In genomic region chr6:162882817-162883481, GRCh38 we compare ENCODE assay signal across 15 cellular contexts.
DNase-seq lines count a peak whose midpoint lies in the region; ATAC-seq and TF ChIP-seq lines count a peak whose summit lies in the region.
"Had no signal": no experiment of that assay in that cellular context is flagged by ENCODE, and none has a peak within 500 bp of the region (broad histone marks: within the 10 kb centered on the region; RNA-seq: fewer than 3 reads in every experiment).

No MANE protein-coding gene starts in this region.

- H3K9me3 ChIP-seq in HAP-1 (no peaks in the 10 kb centered on the region), liver (ENCODE audit: control insufficient read depth in 4 of 4, low read length in 3 of 4) (no peaks in the 10 kb centered on the region)
- H3K9me3 ChIP-seq: A549 had no signal

- in situ Hi-C loops in HAP-1 (cut with MboI; ENCODE audit: low sequenced_read_pairs), result no loop called here

- H3K4me1 Mint-ChIP-seq in stimulated activated effector memory CD8-positive, alpha-beta T cell treated with anti-CD3 and anti-CD28 coated beads, Interleukin-12 subunit alpha, Interleukin-12 subunit beta, amount 100 ng/mL, for 72 hours, result no peaks in the 10 kb centered on the region
- H3K4me1 Mint-ChIP-seq: CD14-positive monocyte, IgD-negative memory B cell had no signal

- no peaks in the 10 kb centered on the region for H3K9me3 Mint-ChIP-seq in stimulated activated effector memory CD8-positive, alpha-beta T cell treated with anti-CD3 and anti-CD28 coated beads, Interleukin-12 subunit alpha, Interleukin-12 subunit beta, amount 100 ng/mL, for 72 hours
- H3K9me3 Mint-ChIP-seq: CD8-positive, alpha-beta T cell; IgD-negative memory B cell had no signal

- H3K36me3 ChIP-seq in HAP-1 (replicated peaks) (no peaks in the 10 kb centered on the region), liver (ENCODE audit: control insufficient read depth in 4 of 4, insufficient read depth in 3 of 4, low read depth in 1 of 4, low read length in 3 of 4) (no peaks in the 10 kb centered on the region)

- H3K27ac ChIP-seq in liver (ENCODE audit: low read depth in 1 of 2, low read length in 2 of 2), result no peak overlapping the region
- H3K27ac ChIP-seq: A549 had no signal

- H3K27ac Mint-ChIP-seq in stimulated activated effector memory CD8-positive, alpha-beta T cell treated with anti-CD3 and anti-CD28 coated beads, Interleukin-12 subunit alpha, Interleukin-12 subunit beta, amount 100 ng/mL, for 72 hours, result no peak overlapping the region
- H3K27ac Mint-ChIP-seq: CD14-positive monocyte; CD8-positive, alpha-beta T cell; IgD-negative memory B cell had no signal

- 57% methylated on average over 7 of the region's 7 CpGs for WGBS in liver

- no peaks in the 10 kb centered on the region for H3K27me3 ChIP-seq in HAP-1 (ENCODE audit: low read depth)
- H3K27me3 ChIP-seq in liver (ENCODE audit: control insufficient read depth in 4 of 4, insufficient read depth in 4 of 4, low read length in 3 of 4), result no peaks in the 10 kb centered on the region

- no peak for TF ChIP-seq CTCF in epithelial cell of esophagus (IDR thresholded peaks at IDR 0.05; ENCODE audit: insufficient read depth, low read depth, low read length, missing control alignments)
- TF ChIP-seq CTCF in liver (IDR thresholded peaks at IDR 0.05; ENCODE audit: low read depth, low read length, missing input control), result no peak

- no peak for TF ChIP-seq RAD21 in liver (IDR thresholded peaks at IDR 0.05)

- no peak overlapping the region for H3K9ac ChIP-seq in liver (ENCODE audit: low read depth in 1 of 2, low read length in 2 of 2)

- H3K36me3 Mint-ChIP-seq in stimulated activated effector memory CD8-positive, alpha-beta T cell treated with anti-CD3 and anti-CD28 coated beads, Interleukin-12 subunit alpha, Interleukin-12 subunit beta, amount 100 ng/mL, for 72 hours, result no peaks in the 10 kb centered on the region
- H3K36me3 Mint-ChIP-seq: CD14-positive monocyte; CD8-positive, alpha-beta T cell; IgD-negative memory B cell had no signal

- H3K4me3 Mint-ChIP-seq in stimulated activated effector memory CD8-positive, alpha-beta T cell treated with anti-CD3 and anti-CD28 coated beads, Interleukin-12 subunit alpha, Interleukin-12 subunit beta, amount 100 ng/mL, for 72 hours, result no peak overlapping the region
- H3K4me3 Mint-ChIP-seq: CD14-positive monocyte; CD8-positive, alpha-beta T cell; IgD-negative memory B cell had no signal

- H3K4me1 ChIP-seq in HAP-1 (peaks cover 3% of the 10 kb centered on the region; the same call in 1 of the 2 replicates), liver (ENCODE audit: control insufficient read depth in 4 of 4, insufficient read depth in 4 of 4, low read length in 3 of 4) (peaks cover 0 to 6% (median 2%) of the 10 kb centered on the region in 4 donors)
- H3K4me1 ChIP-seq: A549 had no signal

- ATAC-seq in stimulated activated effector memory CD8-positive, alpha-beta T cell treated with anti-CD3 and anti-CD28 coated beads, Interleukin-12 subunit alpha, Interleukin-12 subunit beta, amount 100 ng/mL, for 72 hours, result no peak
- ATAC-seq: A549; CD8-positive, alpha-beta T cell had no signal

- H3K4me3 ChIP-seq in HAP-1 (no peak overlapping the region), epithelial cell of esophagus (ENCODE audit: low read length) (no peak overlapping the region), liver (ENCODE audit: low read depth in 1 of 3, low read length in 3 of 3) (no peak overlapping the region)
- H3K4me3 ChIP-seq: A549 had no signal

- DNase-seq in HAP-1 (ENCODE audit: low spot score in 2 of 2) (peak; percentile 38 to 42), epithelial cell of esophagus (ENCODE audit: low read depth) (peak; percentile 32), SW 1271 (lab: John Stamatoyannopoulos, UW) (no peak), NCI-H2227 treated with DMSO at 0.1 percent for 48 hours (lab: John Stamatoyannopoulos, UW) (no peak), islet precursor cell (no peak)
- DNase-seq in stimulated activated effector memory CD8-positive, alpha-beta T cell treated with anti-CD3 and anti-CD28 coated beads, Interleukin-12 subunit alpha, Interleukin-12 subunit beta, amount 100 ng/mL, for 72 hours (ENCODE audit: low spot score in 2 of 2), result no peak
- DNase-seq: CD8-positive, alpha-beta T cell; COR-L47; DMS153; DND-41; GF-D8 had no signal

TF ChIP-seq in liver, 16 proteins besides CTCF, POLR2A, EP300 and RAD21:
- TF ChIP-seq NR2F2 (IDR thresholded peaks at IDR 0.05), result no peak
- TF ChIP-seq ZBTB33 (IDR thresholded peaks at IDR 0.05), result no peak
- no peak for TF ChIP-seq HNF4G (IDR thresholded peaks at IDR 0.05)
- peak in 1 of 2 donors; percentile 71 for TF ChIP-seq RXRA (IDR thresholded peaks at IDR 0.05)
- TF ChIP-seq ATF3 (IDR thresholded peaks at IDR 0.05), result peak; percentile 52
- no peak for TF ChIP-seq FOXA1 (IDR thresholded peaks at IDR 0.05)
- no peak for TF ChIP-seq EGR1 (IDR thresholded peaks at IDR 0.05; ENCODE audit: low read depth in 2 of 2)
- TF ChIP-seq YY1 (IDR thresholded peaks at IDR 0.05), result peak; percentile 46
- no peak for TF ChIP-seq MAX (IDR thresholded peaks at IDR 0.05)
- no peak for TF ChIP-seq SP1 (IDR thresholded peaks at IDR 0.05)
- TF ChIP-seq REST (IDR thresholded peaks at IDR 0.05), result no peak
- no peak for TF ChIP-seq GABPA (IDR thresholded peaks at IDR 0.05 in 1 of 2, conservative IDR thresholded peaks at IDR 0.05 in 1 of 2)
- peak; percentile 10 to 71 for TF ChIP-seq HNF4A (conservative IDR thresholded peaks at IDR 0.05)
- peak in 1 of 2 donors; percentile 44 for TF ChIP-seq JUND (IDR thresholded peaks at IDR 0.05)
- TF ChIP-seq FOXA2 (IDR thresholded peaks at IDR 0.05), result peak; percentile 68
- TF ChIP-seq TAF1 (conservative IDR thresholded peaks at IDR 0.05), result no peak

Comparison
In these comparisons a context has a peak if more than half of its experiments do, and no peak if none do; other contexts are left out.
1. DNase-seq: peak in HAP-1 (2 of 2) and epithelial cell of esophagus (single experiment); none in SW 1271 (0 of 2), NCI-H2227 treated with DMSO at 0.1 percent for 48 hours (single experiment), stimulated activated effector memory CD8-positive, alpha-beta T cell treated with anti-CD3 and anti-CD28 coated beads, Interleukin-12 subunit alpha, Interleukin-12 subunit beta, amount 100 ng/mL, for 72 hours (0 of 2) and islet precursor cell (single experiment).